Comparison of ENCODE assay signal across 9 cellular contexts in genomic region chr4:143558286-143558685, GRCh38. TPM values are rescaled to one million over a fixed set of nuclear protein-coding genes. Genes with fewer than 3 reads are reported as not detected.
DNase-seq lines count a peak whose midpoint lies in the region; ATAC-seq and TF ChIP-seq lines count a peak whose summit lies in the region.
"Had no signal": no experiment of that assay in that cellular context is flagged by ENCODE, and none has a peak within 500 bp of the region (broad histone marks: within the 10 kb centered on the region; RNA-seq: fewer than 3 reads in every experiment).

No MANE protein-coding gene starts in this region.

- no peaks in the 10 kb centered on the region for H3K27me3 ChIP-seq in Karpas-422 (ENCODE audit: low read length)
- H3K27me3 ChIP-seq in ectodermal cell (ENCODE audit: control insufficient read depth, insufficient read depth, low read length, poor library complexity, severe bottlenecking), result peaks cover 9% of the 10 kb centered on the region
- no peaks in the 10 kb centered on the region for H3K27me3 ChIP-seq in ovary
- peaks cover 9% of the 10 kb centered on the region for H3K27me3 ChIP-seq in neural progenitor cell

- no peaks in the 10 kb centered on the region for H3K27me3 Mint-ChIP-seq in activated T-cell treated with anti-CD3 and anti-CD28 coated beads, Interleukin-2, amount 50 U/mL, for 4 hours (ENCODE audit: low read depth)
- peaks cover 7% of the 10 kb centered on the region for H3K27me3 Mint-ChIP-seq in neural progenitor cell (ENCODE audit: insufficient read depth, low read depth)
- H3K27me3 Mint-ChIP-seq: memory B cell had no signal

- H3K4me1 Mint-ChIP-seq in activated T-cell treated with anti-CD3 and anti-CD28 coated beads, Interleukin-2, amount 50 U/mL, for 4 hours (ENCODE audit: low read depth), result peaks cover 16% of the 10 kb centered on the region
- H3K4me1 Mint-ChIP-seq in stimulated activated effector memory CD8-positive, alpha-beta T cell treated with anti-CD3 and anti-CD28 coated beads, Interleukin-12 subunit alpha, Interleukin-12 subunit beta, amount 100 ng/mL, for 72 hours, result peaks cover 31% of the 10 kb centered on the region
- no peaks in the 10 kb centered on the region for H3K4me1 Mint-ChIP-seq in neural progenitor cell

- no peak overlapping the region for H3K27ac Mint-ChIP-seq in stimulated activated effector memory CD8-positive, alpha-beta T cell treated with anti-CD3 and anti-CD28 coated beads, Interleukin-12 subunit alpha, Interleukin-12 subunit beta, amount 100 ng/mL, for 72 hours
- no peak overlapping the region for H3K27ac Mint-ChIP-seq in neural progenitor cell

- no peaks in the 10 kb centered on the region for H3K9me3 ChIP-seq in Karpas-422 (ENCODE audit: low read length)
- H3K9me3 ChIP-seq in ectodermal cell (ENCODE audit: control insufficient read depth, low read length), result no peaks in the 10 kb centered on the region
- no peaks in the 10 kb centered on the region for H3K9me3 ChIP-seq in ovary
- no peaks in the 10 kb centered on the region for H3K9me3 ChIP-seq in neural progenitor cell (ENCODE audit: low read depth)

- TF ChIP-seq POLR2A in ovary (IDR thresholded peaks at IDR 0.05), result no peak

- peak overlapping the region; percentile 84 for H3K4me3 Mint-ChIP-seq in activated T-cell treated with anti-CD3 and anti-CD28 coated beads, Interleukin-2, amount 50 U/mL, for 4 hours
- H3K4me3 Mint-ChIP-seq in stimulated activated effector memory CD8-positive, alpha-beta T cell treated with anti-CD3 and anti-CD28 coated beads, Interleukin-12 subunit alpha, Interleukin-12 subunit beta, amount 100 ng/mL, for 72 hours, result peak overlapping the region; percentile 86
- H3K4me3 Mint-ChIP-seq in neural progenitor cell, result no peak overlapping the region

- H3K36me3 ChIP-seq in Karpas-422 (ENCODE audit: insufficient read depth, low read length) (peaks cover 21% of the 10 kb centered on the region), ectodermal cell (ENCODE audit: control insufficient read depth, insufficient read depth, low read length) (no peaks in the 10 kb centered on the region), ovary (no peaks in the 10 kb centered on the region), neural progenitor cell (peaks cover 9% of the 10 kb centered on the region)

- H3K4me2 ChIP-seq in Karpas-422 (ENCODE audit: low read depth, low read length, poor library complexity, severe bottlenecking) (peak overlapping the region; percentile 65), neural progenitor cell (no peak overlapping the region)

- no peaks in the 10 kb centered on the region for H4K20me1 ChIP-seq in Karpas-422 (ENCODE audit: insufficient read depth, low read depth, low read length)
- H4K20me1 ChIP-seq in neural progenitor cell (ENCODE audit: low read depth), result peaks cover 4% of the 10 kb centered on the region

- H3K27ac ChIP-seq in Karpas-422 (ENCODE audit: low read length) (no peak overlapping the region), ectodermal cell (ENCODE audit: insufficient read depth, low read depth, low read length, poor library complexity, severe bottlenecking) (no peak overlapping the region), ovary (no peak overlapping the region), neural progenitor cell (no peak overlapping the region)

- H3K9me3 Mint-ChIP-seq in activated T-cell treated with anti-CD3 and anti-CD28 coated beads, Interleukin-2, amount 50 U/mL, for 4 hours, result no peaks in the 10 kb centered on the region
- H3K9me3 Mint-ChIP-seq in stimulated activated effector memory CD8-positive, alpha-beta T cell treated with anti-CD3 and anti-CD28 coated beads, Interleukin-12 subunit alpha, Interleukin-12 subunit beta, amount 100 ng/mL, for 72 hours, result no peaks in the 10 kb centered on the region
- peaks cover 2% of the 10 kb centered on the region for H3K9me3 Mint-ChIP-seq in neural progenitor cell
- H3K9me3 Mint-ChIP-seq: memory B cell had no signal

- 88 to 94% methylated on average over 2 of the region's 2 CpGs for WGBS in ectodermal cell, 2 experiments
- 44 to 92% (median 70%) methylated on average over 2 of the region's 2 CpGs for WGBS in ovary, 3 donors

- TF ChIP-seq EP300 in ovary (IDR thresholded peaks at IDR 0.05), result no peak

- H3K4me3 ChIP-seq in Karpas-422 (ENCODE audit: low read length) (peak overlapping the region; percentile 73), ectodermal cell (ENCODE audit: insufficient read depth, low read depth, low read length) (peak overlapping the region; percentile 38), ovary (no peak overlapping the region), neural progenitor cell (no peak overlapping the region)

- peak overlapping the region; percentile 75 for H3K9ac ChIP-seq in Karpas-422 (ENCODE audit: low read length)
- no peak overlapping the region for H3K9ac ChIP-seq in neural progenitor cell

- ATAC-seq in activated T-cell treated with anti-CD3 and anti-CD28 coated beads, Interleukin-2, amount 50 U/mL, for 4 hours, result no peak
- ATAC-seq in stimulated activated effector memory CD8-positive, alpha-beta T cell treated with anti-CD3 and anti-CD28 coated beads, Interleukin-12 subunit alpha, Interleukin-12 subunit beta, amount 100 ng/mL, for 72 hours, result no peak
- no peak for ATAC-seq in HG03457 (IDR thresholded peaks at IDR 0.05; ENCODE audit: unreplicated experiment)

- no peak for TF ChIP-seq CTCF in ovary (IDR thresholded peaks at IDR 0.05)
- TF ChIP-seq CTCF in neural progenitor cell (IDR thresholded peaks at IDR 0.05), result no peak

- peaks cover 7% of the 10 kb centered on the region for H3K36me3 Mint-ChIP-seq in activated T-cell treated with anti-CD3 and anti-CD28 coated beads, Interleukin-2, amount 50 U/mL, for 4 hours (ENCODE audit: insufficient read depth)
- H3K36me3 Mint-ChIP-seq in stimulated activated effector memory CD8-positive, alpha-beta T cell treated with anti-CD3 and anti-CD28 coated beads, Interleukin-12 subunit alpha, Interleukin-12 subunit beta, amount 100 ng/mL, for 72 hours, result peaks cover 32% of the 10 kb centered on the region
- peaks cover 8% of the 10 kb centered on the region for H3K36me3 Mint-ChIP-seq in neural progenitor cell

- no peaks in the 10 kb centered on the region for H3K9me2 ChIP-seq in Karpas-422 (replicated peaks; ENCODE audit: insufficient read depth, low read length)

- peaks cover 17% of the 10 kb centered on the region for H3F3A ChIP-seq in neural progenitor cell (ENCODE audit: low read depth)

- H2AFZ ChIP-seq in Karpas-422 (ENCODE audit: low read length) (no peak overlapping the region), neural progenitor cell (replicated peaks) (no peak overlapping the region)

- no peak for DNase-seq in activated T-cell treated with anti-CD3 and anti-CD28 coated beads, Interleukin-2, amount 50 U/mL, for 4 hours
- DNase-seq in activated T-cell treated with anti-CD3 and anti-CD28 coated beads, Interleukin-2, amount 50 U/mL, for 1 hour, result no peak
- DNase-seq in Karpas-422 (no peak), ovary (no peak), neural progenitor cell (ENCODE audit: low spot score) (no peak)
- no peak for DNase-seq in stimulated activated effector memory CD8-positive, alpha-beta T cell treated with anti-CD3 and anti-CD28 coated beads, Interleukin-12 subunit alpha, Interleukin-12 subunit beta, amount 100 ng/mL, for 72 hours (ENCODE audit: low spot score in 2 of 2)

- H3K4me1 ChIP-seq in Karpas-422 (ENCODE audit: low read length) (peaks cover 35% of the 10 kb centered on the region), ectodermal cell (ENCODE audit: control insufficient read depth, insufficient read depth, low read length) (no peaks in the 10 kb centered on the region), ovary (ENCODE audit: insufficient read depth) (peaks cover 4% of the 10 kb centered on the region), neural progenitor cell (no peaks in the 10 kb centered on the region)

- intact Hi-C loops in ovary (cut with DNase I), result no loop called here

- H3K79me2 ChIP-seq in Karpas-422 (ENCODE audit: low read length), result peaks cover 19% of the 10 kb centered on the region
- no peaks in the 10 kb centered on the region for H3K79me2 ChIP-seq in neural progenitor cell (ENCODE audit: low read depth)

RNA-seq across cellular contexts. Expression of gene SMARCA5, which starts 44.8 kb away (rescaled TPM):
- 10 to 100 TPM; 59.2 to 66.5 (median 64.4) TPM for total RNA-seq in activated T-cell treated with anti-CD3 and anti-CD28 coated beads, Interleukin-2, amount 50 U/mL, for 4 hours
- total RNA-seq in Karpas-422 (2014; rRNA removed; shearing (Covaris generic); ENCODE audit: low replicate concordance), result 66.8 and 102 TPM in 2 replicates
- 126 TPM for polyA plus RNA-seq in ectodermal cell (2013, experiment 1 of 4)
- 137 TPM for polyA plus RNA-seq in ectodermal cell (2013, experiment 2 of 4)
- polyA plus RNA-seq in ectodermal cell (2013, experiment 3 of 4), result 104 TPM
- 111 TPM for polyA plus RNA-seq in ectodermal cell (2013, experiment 4 of 4)
- total RNA-seq in ovary, result 10 to 100 TPM; 33.7 to 55.1 (median 40.8) TPM
- polyA plus RNA-seq in ovary, result 10 to 100 TPM; 21.2 to 25.4 TPM
- 114 and 176 TPM in 2 replicates for total RNA-seq in neural progenitor cell (ENCODE audit: low replicate concordance)

Comparison
In these comparisons a context has a peak if more than half of its experiments do, and no peak if none do; other contexts are left out.
1. H3K4me3 ChIP-seq: peak in Karpas-422 (single experiment) and ectodermal cell (single experiment); none in ovary (single experiment) and neural progenitor cell (single experiment).